In genomic region chr17:2283302-2283701, GRCh38 we compare ENCODE assay signal across 30 cellular contexts. TPM values are rescaled to one million over a fixed set of nuclear protein-coding genes. Genes with fewer than 3 reads are reported as not detected.
A peak's percentile ranks its signal among the peaks of the same experiment; 100 is the strongest.
DNase-seq lines count a peak whose midpoint lies in the region; ATAC-seq, FAIRE-seq and TF ChIP-seq lines count a peak whose summit lies in the region.
"Had no signal": no experiment of that assay in that cellular context is flagged by ENCODE, and none has a peak within 500 bp of the region (broad histone marks: within the 10 kb centered on the region; RNA-seq: fewer than 3 reads in every experiment).

No MANE protein-coding gene starts in this region.

- CTCF ChIA-PET in T-cell (lab: Charles Lee) = interaction anchor here (0.6 to 2.9 kb wide), 8 partner anchors 14 to 254 kb away, joined by 3 to 32 read pairs (median 4); partner anchors contain the start of gene HIC1 (in 1 of the 2)

- POLR2A ChIA-PET in T-cell (lab: Charles Lee) = interaction anchor here in 1 of 2 donors (0.6 kb wide), 1 partner anchor 12 kb away, joined by 3 read pairs; no protein-coding TSS in a partner anchor

- H3K36me3 Mint-ChIP-seq in astrocyte (ENCODE audit: low read depth, unreplicated experiment) = peaks cover 25% of the 10 kb centered on the region
- H3K36me3 Mint-ChIP-seq in T-cell = peaks cover 65% of the 10 kb centered on the region

- no peaks in the 10 kb centered on the region for H3K9me3 ChIP-seq in astrocyte (ENCODE audit: insufficient read depth, low read depth, low read length)
- H3K9me3 ChIP-seq: adrenal gland; BLaER1 treated with 17β-estradiol and CSF1 and Interleukin-3, amounts not matched to agents 10 nM and 100 nM; Caco-2; stomach; tibial nerve had no signal

- H3K27me3 Mint-ChIP-seq in astrocyte (ENCODE audit: low read depth, unreplicated experiment) (no peaks in the 10 kb centered on the region), T-cell (no peaks in the 10 kb centered on the region)
- H3K27me3 Mint-ChIP-seq: activated T-cell treated with anti-CD3 and anti-CD28 coated beads, Interleukin-2, amount 50 U/mL, for 24 hours; naive B cell had no signal

- H3K79me2 ChIP-seq in ACC112 (ENCODE audit: control insufficient read depth, insufficient read depth, low read length, unreplicated experiment) = peaks cover 3% of the 10 kb centered on the region
- no peaks in the 10 kb centered on the region for H3K79me2 ChIP-seq in astrocyte (ENCODE audit: insufficient read depth, low read length)

- H3K4me1 ChIP-seq in ACC112 (ENCODE audit: control insufficient read depth, insufficient read depth, low read length, unreplicated experiment) (peaks cover 15% of the 10 kb centered on the region), astrocyte (ENCODE audit: insufficient read depth, low read length) (peaks cover 5% of the 10 kb centered on the region)
- H3K4me1 ChIP-seq: adrenal gland, Caco-2 had no signal

- H2AFZ ChIP-seq in ACC112 (ENCODE audit: low read length, unreplicated experiment) (no peak overlapping the region), astrocyte (ENCODE audit: low read depth, low read length) (no peak overlapping the region)

- no peak overlapping the region for H3K4me2 ChIP-seq in astrocyte (ENCODE audit: low read length)
- H3K4me2 ChIP-seq: KMS-11 had no signal

- FAIRE-seq in astrocyte (lab: Jason Lieb, UNC) = no peak
- FAIRE-seq: endothelial cell of umbilical vein, GM18507, HTR-8/SVneo, islet of Langerhans, small intestine had no signal

- H3K4me3 Mint-ChIP-seq in astrocyte (ENCODE audit: unreplicated experiment) = no peak overlapping the region
- no peak overlapping the region for H3K4me3 Mint-ChIP-seq in T-cell
- H3K4me3 Mint-ChIP-seq: activated T-cell treated with anti-CD3 and anti-CD28 coated beads, Interleukin-2, amount 50 U/mL, for 24 hours; mesothelial cell of epicardium; T-helper 1 cell treated with Interleukin-12 subunit alpha and Interleukin-12 subunit beta and Interleukin-4 antibody, amounts not matched to agents 30 μg/mL and 1 μg/mL, for 36 hours had no signal

- H3K27ac ChIP-seq in ACC112 (ENCODE audit: low read depth, low read length) (peak overlapping the region; percentile 61; the same call in 1 of the 2 replicates), astrocyte (ENCODE audit: low read depth, low read length) (no peak overlapping the region)
- H3K27ac ChIP-seq: brain microvascular endothelial cell, KMS-11, stomach, tibial nerve had no signal

- H3K27ac Mint-ChIP-seq in astrocyte (ENCODE audit: unreplicated experiment) (peak overlapping the region; percentile 78), T-cell (peak overlapping the region in 1 of 2 donors; percentile 52)

- H3K4me3 ChIP-seq in ACC112 (ENCODE audit: low read depth, low read length) (no peak overlapping the region), astrocyte (ENCODE audit: insufficient read depth, low read depth, low read length) (no peak overlapping the region)
- H3K4me3 ChIP-seq: adrenal gland; BLaER1 treated with 17β-estradiol and CSF1 and Interleukin-3, amounts not matched to agents 10 nM and 100 nM; stomach; tibial nerve had no signal

- peaks cover 29% of the 10 kb centered on the region for H3K36me3 ChIP-seq in ACC112 (ENCODE audit: insufficient read depth, low read length)
- peaks cover 32% of the 10 kb centered on the region for H3K36me3 ChIP-seq in astrocyte (ENCODE audit: insufficient read depth, low read length)

- TF ChIP-seq CTCF in astrocyte (IDR thresholded peaks at IDR 0.05; ENCODE audit: insufficient read depth, low read depth, low read length) (no peak), omental fat pad (IDR thresholded peaks at IDR 0.05) (no peak)

- H3K9ac ChIP-seq in astrocyte (ENCODE audit: low read length) = no peak overlapping the region
- H3K9ac ChIP-seq: KMS-11 had no signal

- H3K4me1 Mint-ChIP-seq in astrocyte (ENCODE audit: low read depth, unreplicated experiment) (peaks cover 20% of the 10 kb centered on the region), T-cell (peaks cover 25 to 32% (median 29%) of the 10 kb centered on the region in 3 donors)
- H3K4me1 Mint-ChIP-seq: mesothelial cell of epicardium had no signal

- no peaks in the 10 kb centered on the region for H4K20me1 ChIP-seq in astrocyte (ENCODE audit: insufficient read depth, low read length)

- ATAC-seq in omental fat pad (ENCODE audit: low FRiP score) = peak; percentile 19
- no peak for ATAC-seq in T-cell (replicated peaks in 1 of 4)
- ATAC-seq: left ventricle myocardium superior had no signal

- H3K27me3 ChIP-seq in ACC112 (ENCODE audit: insufficient read depth, low read length) (no peaks in the 10 kb centered on the region), astrocyte (ENCODE audit: insufficient read depth, low read length) (no peaks in the 10 kb centered on the region)
- H3K27me3 ChIP-seq: adrenal gland; BLaER1 treated with 17β-estradiol and CSF1 and Interleukin-3, amounts not matched to agents 10 nM and 100 nM; brain microvascular endothelial cell; stomach; tibial nerve had no signal

- no peaks in the 10 kb centered on the region for H3K9me3 Mint-ChIP-seq in astrocyte (ENCODE audit: unreplicated experiment)
- no peaks in the 10 kb centered on the region for H3K9me3 Mint-ChIP-seq in T-cell
- H3K9me3 Mint-ChIP-seq: activated T-cell treated with anti-CD3 and anti-CD28 coated beads, Interleukin-2, amount 50 U/mL, for 24 hours; mesothelial cell of epicardium; naive B cell; T-helper 1 cell treated with Interleukin-12 subunit alpha and Interleukin-12 subunit beta and Interleukin-4 antibody, amounts not matched to agents 30 μg/mL and 1 μg/mL, for 36 hours had no signal

- DNase-seq in M059J (ENCODE audit: low read depth) = peak; percentile 15
- DNase-seq in astrocyte (ENCODE audit: low read depth) = no peak
- DNase-seq in omental fat pad (ENCODE audit: low spot score) = no peak
- no peak for DNase-seq in NCI-H345 treated with DMSO at 0.1 percent for 48 hours (lab: John Stamatoyannopoulos, UW; ENCODE audit: unreplicated experiment)
- DNase-seq in NCI-H524 treated with DMSO at 0.1 percent for 48 hours (lab: John Stamatoyannopoulos, UW) = no peak
- DNase-seq in NCI-H82 (lab: John Stamatoyannopoulos, UW) = no peak
- no peak for DNase-seq in T-cell
- DNase-seq: activated T-cell treated with anti-CD3 and anti-CD28 coated beads, Interleukin-2, amount 50 U/mL, for 24 hours; brain microvascular endothelial cell; Caco-2; GDM1; HCEC 1CT; left ventricle myocardium superior; naive B cell; NCI-H146; NCI-H526 treated with DMSO at 0.1 percent for 48 hours; small intestine; stimulated activated CD4-positive, alpha-beta T cell treated with anti-CD3 and anti-CD28 coated beads, Interleukin-1b, Interleukin-23, amount 100 ng/mL, for 48 hours; stomach had no signal

RNA-seq across cellular contexts. Expression of gene SMG6, which starts 20.3 kb away (rescaled TPM):
- total RNA-seq in M059J (2014; rRNA removed; shearing (Covaris generic)) = 18.9 and 36.8 TPM in 2 replicates
- total RNA-seq in astrocyte (39.7 and 47.7 TPM in 2 replicates), omental fat pad (10 to 100 TPM; 19.1 to 36.1 (median 25.1) TPM), T-cell (10 to 100 TPM; 42.7 to 55.4 (median 45.9) TPM)

RNA-seq across cellular contexts. Expression of gene SRR, which starts 20.4 kb away (rescaled TPM):
- 16.4 and 27.2 TPM in 2 replicates for total RNA-seq in M059J (2014; rRNA removed; shearing (Covaris generic))
- total RNA-seq in astrocyte (15.4 and 17.9 TPM in 2 replicates), omental fat pad (10 to 100 TPM in 1 of 4 donors, 1 to 10 TPM in 3; 5.0 to 14.9 (median 7.2) TPM), T-cell (1 to 10 TPM; 3.5 to 8.8 (median 5.2) TPM)

RNA-seq across cellular contexts. Expression of gene TSR1, which starts 53.0 kb away (rescaled TPM):
- total RNA-seq in M059J (2014; rRNA removed; shearing (Covaris generic)) = 50.8 and 66.1 TPM in 2 replicates
- total RNA-seq in astrocyte (36.4 and 37.6 TPM in 2 replicates), omental fat pad (100 to 1,000 TPM in 1 of 4 donors, 10 to 100 TPM in 3; 31.6 to 124 (median 40.8) TPM), T-cell (10 to 100 TPM; 27.8 to 33.7 (median 28.8) TPM)

RNA-seq across cellular contexts. Expression of gene SGSM2, which starts 54.0 kb away (rescaled TPM):
- total RNA-seq in M059J (2014; rRNA removed; shearing (Covaris generic)) = 13.9 and 23.0 TPM in 2 replicates
- total RNA-seq in astrocyte (51.8 and 62.1 TPM in 2 replicates), omental fat pad (10 to 100 TPM; 30.8 to 50.7 (median 39.8) TPM), T-cell (100 to 1,000 TPM; 124 to 172 (median 160) TPM)
